ENCODE assay signal across 26 cellular contexts in genomic region chr3:8386221-8386620, GRCh38.
DNase-seq lines count a peak whose midpoint lies in the region; ATAC-seq, FAIRE-seq and TF ChIP-seq lines count a peak whose summit lies in the region.
"Had no signal": no experiment of that assay in that cellular context is flagged by ENCODE, and none has a peak within 500 bp of the region (broad histone marks: within the 10 kb centered on the region; RNA-seq: fewer than 3 reads in every experiment).

No MANE protein-coding gene starts in this region.

- peak; percentile 43 for ATAC-seq in foreskin keratinocyte
- ATAC-seq in HG03135 (IDR thresholded peaks at IDR 0.05; ENCODE audit: unreplicated experiment): no peak
- ATAC-seq: gastrocnemius medialis, Right ventricle myocardium inferior had no signal

- no peak for TF ChIP-seq CTCF in foreskin keratinocyte (conservative IDR thresholded peaks at IDR 0.05)

- H3K27ac ChIP-seq in foreskin keratinocyte: no peak overlapping the region
- H3K27ac ChIP-seq: 22Rv1; BLaER1 treated with 17β-estradiol and CSF1 and Interleukin-3, amounts not matched to agents 10 nM and 100 nM; gastrocnemius medialis; tibial artery had no signal

- H3K9ac ChIP-seq in adipocyte (ENCODE audit: low read length): no peak overlapping the region
- H3K9ac ChIP-seq: BLaER1 treated with 17β-estradiol and CSF1 and Interleukin-3, amounts not matched to agents 10 nM and 100 nM had no signal

- no peak for FAIRE-seq in urothelium cell line (lab: Jason Lieb, UNC)
- FAIRE-seq: kidney had no signal

- DNase-seq in DMS53 (lab: John Stamatoyannopoulos, UW) (peak; percentile 12), DMS53 treated with DMSO at 0.1 percent for 48 hours (lab: John Stamatoyannopoulos, UW; ENCODE audit: unreplicated experiment) (no peak), adipocyte (ENCODE audit: low read depth) (peak; percentile 1), foreskin keratinocyte (peak in 1 of 2 donors; percentile 24), urothelium cell line (ENCODE audit: low spot score) (peak; percentile 9), cerebellum (ENCODE audit: low spot score) (no peak), cortex of kidney (lab: John Stamatoyannopoulos, UW) (no peak)
- DNase-seq: activated CD4-positive, alpha-beta memory T cell treated with anti-CD3 and anti-CD28 coated beads, Interleukin-2, amount 10 ng/mL, durations not matched to agents 7 days and 5 days; activated CD4-positive, CD25-positive, alpha-beta regulatory T cell; activated gamma-delta T cell treated with Interleukin-2 at 50 U/mL for 16 hours; gastrocnemius medialis; GF-D8; H7; KG1; kidney; mammary epithelial cell; MV-4-11; NCI-H1930; NCI-H226; NCI-H774; nucleus accumbens; tibial artery had no signal

- H3K9me3 ChIP-seq in adipocyte (ENCODE audit: control insufficient read depth, low read length): peaks cover 4% of the 10 kb centered on the region
- H3K9me3 ChIP-seq: gastrocnemius medialis, tibial artery had no signal

- H3K4me3 ChIP-seq in adipocyte (ENCODE audit: low read length): no peak overlapping the region
- H3K4me3 ChIP-seq: BLaER1 treated with 17β-estradiol and CSF1 and Interleukin-3, amounts not matched to agents 10 nM and 100 nM; gastrocnemius medialis; tibial artery had no signal

- no peaks in the 10 kb centered on the region for H3K36me3 ChIP-seq in adipocyte (ENCODE audit: control insufficient read depth, insufficient read depth, low read length, severe bottlenecking)
- H3K36me3 ChIP-seq: BLaER1 treated with 17β-estradiol and CSF1 and Interleukin-3, amounts not matched to agents 10 nM and 100 nM; gastrocnemius medialis; tibial artery had no signal

- H3K4me1 ChIP-seq in adipocyte (ENCODE audit: control insufficient read depth, insufficient read depth, low read length) (peaks cover 5% of the 10 kb centered on the region), foreskin keratinocyte (no peaks in the 10 kb centered on the region)
- H3K4me1 ChIP-seq: gastrocnemius medialis, tibial artery had no signal

- peaks cover 12% of the 10 kb centered on the region for H3K27me3 ChIP-seq in adipocyte (replicated peaks; ENCODE audit: control insufficient read depth, insufficient read depth, low read length)
- H3K27me3 ChIP-seq in foreskin keratinocyte: no peaks in the 10 kb centered on the region
- H3K27me3 ChIP-seq: BLaER1 treated with 17β-estradiol and CSF1 and Interleukin-3, amounts not matched to agents 10 nM and 100 nM; gastrocnemius medialis; tibial artery had no signal

Comparison
In these comparisons a context has a peak if more than half of its experiments do, and no peak if none do; other contexts are left out.
1. DNase-seq: peak in DMS53 (single experiment), adipocyte (single experiment) and urothelium cell line (single experiment); none in DMS53 treated with DMSO at 0.1 percent for 48 hours (single experiment), cerebellum (single experiment) and cortex of kidney (single experiment).